In genomic region chr3:45792516-45793172, GRCh38 we compare ENCODE assay signal across 22 cellular contexts. TPM values are rescaled to one million over a fixed set of nuclear protein-coding genes. Genes with fewer than 3 reads are reported as not detected.
DNase-seq lines count a peak whose midpoint lies in the region; ATAC-seq, FAIRE-seq and TF ChIP-seq lines count a peak whose summit lies in the region.
"Had no signal": no experiment of that assay in that cellular context is flagged by ENCODE, and none has a peak within 500 bp of the region (broad histone marks: within the 10 kb centered on the region; RNA-seq: fewer than 3 reads in every experiment).

No MANE protein-coding gene starts in this region.

- no peak for FAIRE-seq in pancreas (lab: Jason Lieb, UNC)
- FAIRE-seq: A204.1, G401.6, GM12892, GM18507, HTR-8/SVneo, K562 had no signal

- DNase-seq in DND-41 = peak; percentile 2
- peak; percentile 32 for DNase-seq in islet precursor cell
- no peak for DNase-seq in pancreas
- DNase-seq in caudate nucleus (lab: John Stamatoyannopoulos, UW) = no peak
- DNase-seq in DMS53 (lab: John Stamatoyannopoulos, UW) = no peak
- DNase-seq: ACHN; BE2C; CD4-positive, alpha-beta memory T cell; GM23248; IMR-90 had no signal

- intact Hi-C loops in pancreas (cut with DNase I) = no loop called here

- no peaks in the 10 kb centered on the region for H3K36me3 ChIP-seq in BLaER1 treated with 17β-estradiol and CSF1 and Interleukin-3, amounts not matched to agents 10 nM and 100 nM
- H3K36me3 ChIP-seq in DND-41 (ENCODE audit: insufficient read depth, low read length) (no peaks in the 10 kb centered on the region), pancreas (no peaks in the 10 kb centered on the region)
- H3K36me3 ChIP-seq: BE2C, HAP-1 had no signal

- H3K9me3 ChIP-seq in BLaER1 treated with 17β-estradiol and CSF1 and Interleukin-3, amounts not matched to agents 10 nM and 100 nM (replicated peaks in 1 of 11) = peaks cover 26 to 48% (median 34%) of the 10 kb centered on the region in 11 experiments
- H3K9me3 ChIP-seq in DND-41 (ENCODE audit: insufficient read depth, low read length, severe bottlenecking) (peaks cover 6% of the 10 kb centered on the region), pancreas (no peaks in the 10 kb centered on the region)
- H3K9me3 ChIP-seq: BE2C, HAP-1 had no signal

- ATAC-seq in DND-41 (ENCODE audit: insufficient read depth, low read depth) (no peak), pancreas (no peak), HG03196 (IDR thresholded peaks at IDR 0.05; ENCODE audit: unreplicated experiment) (no peak), HG02610 (IDR thresholded peaks at IDR 0.05; ENCODE audit: unreplicated experiment) (no peak)
- ATAC-seq: K562 had no signal

- peaks cover 28 to 39% (median 35%) of the 10 kb centered on the region in 11 experiments for H3K27me3 ChIP-seq in BLaER1 treated with 17β-estradiol and CSF1 and Interleukin-3, amounts not matched to agents 10 nM and 100 nM
- H3K27me3 ChIP-seq in DND-41 (ENCODE audit: insufficient read depth, low read length, poor library complexity) (no peaks in the 10 kb centered on the region), pancreas (peaks cover 0 to 15% (median 3%) of the 10 kb centered on the region in 4 donors)

- no peaks in the 10 kb centered on the region for H3K79me2 ChIP-seq in DND-41 (ENCODE audit: insufficient read depth, low read length)

- peaks cover 15 to 32% (median 25%) of the 10 kb centered on the region in 10 experiments for H3K4me1 ChIP-seq in BLaER1 treated with 17β-estradiol and CSF1 and Interleukin-3, amounts not matched to agents 10 nM and 100 nM
- peaks cover 7% of the 10 kb centered on the region for H3K4me1 ChIP-seq in DND-41 (ENCODE audit: insufficient read depth, low read length)
- H3K4me1 ChIP-seq in pancreas = peaks cover 0 to 5% (median 0%) of the 10 kb centered on the region in 3 donors
- H3K4me1 ChIP-seq: BE2C, HAP-1 had no signal

- no peak overlapping the region for H2AFZ ChIP-seq in DND-41 (ENCODE audit: low read depth, low read length)
- H2AFZ ChIP-seq: GM23248 had no signal

- H3K27ac ChIP-seq in BLaER1 treated with 17β-estradiol and CSF1 and Interleukin-3, amounts not matched to agents 10 nM and 100 nM = peak overlapping the region in 2 of 11 experiments; percentile 31 to 67; a peak in 2 of 22 replicates
- H3K27ac ChIP-seq in DND-41 (ENCODE audit: low read length) = no peak overlapping the region
- H3K27ac ChIP-seq in pancreas = peak overlapping the region; percentile 33 to 69 (median 42)
- no peak overlapping the region for H3K27ac ChIP-seq in caudate nucleus (ENCODE audit: low read depth, low read length)
- H3K27ac ChIP-seq: GM23248 had no signal

- H3K4me3 ChIP-seq in BLaER1 treated with 17β-estradiol and CSF1 and Interleukin-3, amounts not matched to agents 10 nM and 100 nM = no peak overlapping the region
- H3K4me3 ChIP-seq in DND-41 (ENCODE audit: low read depth in 1 of 2, low read length in 2 of 2) (no peak overlapping the region), pancreas (no peak overlapping the region)
- H3K4me3 ChIP-seq: GM23248, HAP-1, K562 had no signal

- no peaks in the 10 kb centered on the region for H4K20me1 ChIP-seq in BLaER1 treated with 17β-estradiol and CSF1 and Interleukin-3, amounts not matched to agents 10 nM and 100 nM
- H4K20me1 ChIP-seq in DND-41 (ENCODE audit: insufficient read depth, low read length) = no peaks in the 10 kb centered on the region

- H3K4me2 ChIP-seq in BLaER1 treated with 17β-estradiol and CSF1 and Interleukin-3, amounts not matched to agents 10 nM and 100 nM = peak overlapping the region in 9 of 11 experiments; percentile 38 to 78 (median 59); a peak in 14 of 22 replicates
- no peak overlapping the region for H3K4me2 ChIP-seq in DND-41 (ENCODE audit: insufficient read depth, low read length)

- 71 to 84% methylated on average over 7 of the region's 7 CpGs for WGBS in pancreas, 2 donors

- H3K9ac ChIP-seq in BLaER1 treated with 17β-estradiol and CSF1 and Interleukin-3, amounts not matched to agents 10 nM and 100 nM = no peak overlapping the region
- no peak overlapping the region for H3K9ac ChIP-seq in DND-41 (ENCODE audit: low read depth, low read length)
- H3K9ac ChIP-seq: GM23248 had no signal

- TF ChIP-seq CTCF in DND-41 (IDR thresholded peaks at IDR 0.05; ENCODE audit: borderline replicate concordance, extremely low read depth, low read length, poor library complexity, severe bottlenecking) = no peak
- TF ChIP-seq CTCF in pancreas (IDR thresholded peaks at IDR 0.05) = no peak

RNA-seq across cellular contexts. Expression of gene SLC6A20, which starts 3.7 kb away (rescaled TPM):
- total RNA-seq in pancreas = 10 to 100 TPM in 1 of 6 donors, 1 to 10 TPM in 5; 3.1 to 11.3 (median 5.7) TPM
- 1 to 10 TPM; 3.2 to 7.7 TPM for polyA plus RNA-seq in pancreas
- total RNA-seq: CD4-positive, alpha-beta memory T cell; GM23248; H4; IMR-90; K562 had no signal
- polyA plus RNA-seq: CD14-positive monocyte, GM23248, IMR-90, K562 had no signal

RNA-seq across cellular contexts. Expression of gene LZTFL1, which starts 49.3 kb away (rescaled TPM):
- 10 to 100 TPM in 4 of 6 donors, 1 to 10 TPM in 2; 8.0 to 14.1 (median 10.5) TPM for total RNA-seq in pancreas
- polyA plus RNA-seq in pancreas = 1 to 10 TPM; 3.5 to 8.1 TPM

Comparison
In these comparisons a context has a peak if more than half of its experiments do, and no peak if none do; other contexts are left out.
1. H3K27ac ChIP-seq: peak in pancreas (4 of 4); none in DND-41 (single experiment) and caudate nucleus (single experiment).
2. DNase-seq: peak in DND-41 (single experiment) and islet precursor cell (single experiment); none in pancreas (0 of 6), caudate nucleus (0 of 61) and DMS53 (single experiment).